Comparison of ENCODE assay signal across 13 cellular contexts in genomic region chr18:51867767-51868166, GRCh38.
DNase-seq lines count a peak whose midpoint lies in the region; ATAC-seq and TF ChIP-seq lines count a peak whose summit lies in the region.
"Had no signal": no experiment of that assay in that cellular context is flagged by ENCODE, and none has a peak within 500 bp of the region (broad histone marks: within the 10 kb centered on the region; RNA-seq: fewer than 3 reads in every experiment).

No MANE protein-coding gene starts in this region.

- H3K79me2 ChIP-seq in MM.1S (ENCODE audit: low read length): no peaks in the 10 kb centered on the region

- H4K20me1 ChIP-seq in MM.1S (ENCODE audit: insufficient read depth, low read length): no peaks in the 10 kb centered on the region

- H3F3A ChIP-seq in MM.1S (ENCODE audit: insufficient read depth, low read length): no peaks in the 10 kb centered on the region

- no peak overlapping the region for H3K27ac Mint-ChIP-seq in activated CD8-positive, alpha-beta T cell treated with anti-CD3 and anti-CD28 coated beads for 36 hours
- H3K27ac Mint-ChIP-seq in activated CD8-positive, alpha-beta T cell treated with anti-CD3 and anti-CD28 coated beads, Interleukin-2, amount 10 ng/mL, durations not matched to agents 7 days and 5 days: no peak overlapping the region
- H3K27ac Mint-ChIP-seq in Calu3 (ENCODE audit: unreplicated experiment): no peak overlapping the region
- H3K27ac Mint-ChIP-seq: activated naive CD8-positive, alpha-beta T cell treated with anti-CD3 and anti-CD28 coated beads, Interleukin-2, amount 10 ng/mL, durations not matched to agents 7 days and 5 days; T-helper 2 cell treated with Interferon-gamma antibody and Interleukin-4, amounts not matched to agents 5 μg/mL and 100 μg/mL, for 36 hours had no signal

- ATAC-seq in activated CD8-positive, alpha-beta T cell treated with anti-CD3 and anti-CD28 coated beads for 36 hours: no peak
- no peak for ATAC-seq in activated CD8-positive, alpha-beta T cell treated with anti-CD3 and anti-CD28 coated beads, Interleukin-2, amount 10 ng/mL, durations not matched to agents 7 days and 5 days
- ATAC-seq in HG03175 (IDR thresholded peaks at IDR 0.05; ENCODE audit: unreplicated experiment): no peak

- CTCF ChIA-PET in activated CD8-positive, alpha-beta T cell treated with anti-CD3 and anti-CD28 coated beads for 36 hours (lab: Charles Lee): no interaction called here
- CTCF ChIA-PET in activated CD8-positive, alpha-beta T cell treated with anti-CD3 and anti-CD28 coated beads, Interleukin-2, amount 10 ng/mL, durations not matched to agents 7 days and 5 days (lab: Charles Lee): no interaction called here
- CTCF ChIA-PET in Calu3 (lab: Charles Lee): no interaction called here

- POLR2A ChIA-PET in activated CD8-positive, alpha-beta T cell treated with anti-CD3 and anti-CD28 coated beads for 36 hours (lab: Charles Lee): no interaction called here
- POLR2A ChIA-PET in activated CD8-positive, alpha-beta T cell treated with anti-CD3 and anti-CD28 coated beads, Interleukin-2, amount 10 ng/mL, durations not matched to agents 7 days and 5 days (lab: Charles Lee): no interaction called here

- no peaks in the 10 kb centered on the region for H3K4me1 Mint-ChIP-seq in activated CD8-positive, alpha-beta T cell treated with anti-CD3 and anti-CD28 coated beads for 36 hours (ENCODE audit: low read depth)
- no peaks in the 10 kb centered on the region for H3K4me1 Mint-ChIP-seq in activated CD8-positive, alpha-beta T cell treated with anti-CD3 and anti-CD28 coated beads, Interleukin-2, amount 10 ng/mL, durations not matched to agents 7 days and 5 days (ENCODE audit: low read depth)
- H3K4me1 Mint-ChIP-seq in Calu3 (ENCODE audit: low read depth, unreplicated experiment): no peaks in the 10 kb centered on the region
- H3K4me1 Mint-ChIP-seq: activated naive CD8-positive, alpha-beta T cell treated with anti-CD3 and anti-CD28 coated beads, Interleukin-2, amount 10 ng/mL, durations not matched to agents 7 days and 5 days had no signal

- H3K36me3 ChIP-seq in MM.1S (replicated peaks; ENCODE audit: insufficient read depth, low read length): no peaks in the 10 kb centered on the region
- H3K36me3 ChIP-seq: Peyer's patch had no signal

- H3K27ac ChIP-seq in MM.1S (ENCODE audit: low read length): no peak overlapping the region
- H3K27ac ChIP-seq: HL-60, Peyer's patch had no signal

- H3K9me3 ChIP-seq in MM.1S (replicated peaks; ENCODE audit: insufficient read depth, low read length): no peaks in the 10 kb centered on the region
- H3K9me3 ChIP-seq: Peyer's patch had no signal

- intact Hi-C loops in activated CD8-positive, alpha-beta T cell treated with anti-CD3 and anti-CD28 coated beads for 36 hours (cut with micrococcal nuclease): no loop called here
- intact Hi-C loops in Calu3 (cut with micrococcal nuclease; ENCODE audit: unreplicated experiment): no loop called here

- no TSS peak for BruUV-seq in Calu3 (replicated peaks; lab: Mats Ljungman, UMichigan)

- no peaks in the 10 kb centered on the region for H3K27me3 ChIP-seq in MM.1S (replicated peaks; ENCODE audit: insufficient read depth, low read length)
- H3K27me3 ChIP-seq: Peyer's patch had no signal

- no peak overlapping the region for H3K4me2 ChIP-seq in MM.1S (ENCODE audit: low read depth, low read length)

- H2AFZ ChIP-seq in MM.1S (ENCODE audit: low read length): no peak overlapping the region

- H3K4me3 ChIP-seq in MM.1S (ENCODE audit: low read length) (no peak overlapping the region), epithelial cell of esophagus (ENCODE audit: low read length) (no peak overlapping the region), retinal pigment epithelial cell (ENCODE audit: low read length) (no peak overlapping the region)
- H3K4me3 ChIP-seq: Peyer's patch had no signal

- no peak overlapping the region for H3K9ac ChIP-seq in MM.1S (ENCODE audit: low read length)

- H3K9me3 Mint-ChIP-seq in activated CD8-positive, alpha-beta T cell treated with anti-CD3 and anti-CD28 coated beads for 36 hours: peaks cover 6% of the 10 kb centered on the region
- peaks cover 3% of the 10 kb centered on the region for H3K9me3 Mint-ChIP-seq in activated CD8-positive, alpha-beta T cell treated with anti-CD3 and anti-CD28 coated beads, Interleukin-2, amount 10 ng/mL, durations not matched to agents 7 days and 5 days (ENCODE audit: insufficient read depth)
- peaks cover 28% of the 10 kb centered on the region for H3K9me3 Mint-ChIP-seq in Calu3 (ENCODE audit: low read depth, unreplicated experiment)

- no peaks in the 10 kb centered on the region; the same call in 1 of the 2 replicates for H3K9me2 ChIP-seq in MM.1S (replicated peaks; ENCODE audit: insufficient read depth, low read length)

- H3K36me3 Mint-ChIP-seq in activated CD8-positive, alpha-beta T cell treated with anti-CD3 and anti-CD28 coated beads for 36 hours (ENCODE audit: low read depth): no peaks in the 10 kb centered on the region
- no peaks in the 10 kb centered on the region for H3K36me3 Mint-ChIP-seq in activated CD8-positive, alpha-beta T cell treated with anti-CD3 and anti-CD28 coated beads, Interleukin-2, amount 10 ng/mL, durations not matched to agents 7 days and 5 days (ENCODE audit: low read depth)
- no peaks in the 10 kb centered on the region for H3K36me3 Mint-ChIP-seq in Calu3 (ENCODE audit: insufficient read depth, unreplicated experiment)
- H3K36me3 Mint-ChIP-seq: activated naive CD8-positive, alpha-beta T cell treated with anti-CD3 and anti-CD28 coated beads, Interleukin-2, amount 10 ng/mL, durations not matched to agents 7 days and 5 days had no signal

- H3K4me3 Mint-ChIP-seq in activated CD8-positive, alpha-beta T cell treated with anti-CD3 and anti-CD28 coated beads for 36 hours: no peak overlapping the region
- H3K4me3 Mint-ChIP-seq in activated CD8-positive, alpha-beta T cell treated with anti-CD3 and anti-CD28 coated beads, Interleukin-2, amount 10 ng/mL, durations not matched to agents 7 days and 5 days: no peak overlapping the region
- no peak overlapping the region for H3K4me3 Mint-ChIP-seq in Calu3 (ENCODE audit: low read depth, unreplicated experiment)
- H3K4me3 Mint-ChIP-seq: activated naive CD8-positive, alpha-beta T cell treated with anti-CD3 and anti-CD28 coated beads, Interleukin-2, amount 10 ng/mL, durations not matched to agents 7 days and 5 days; T-helper 2 cell treated with Interferon-gamma antibody and Interleukin-4, amounts not matched to agents 5 μg/mL and 100 μg/mL, for 36 hours had no signal

- DNase-seq in activated CD8-positive, alpha-beta T cell treated with anti-CD3 and anti-CD28 coated beads for 36 hours: peak; percentile 3
- DNase-seq in activated CD8-positive, alpha-beta T cell treated with anti-CD3 and anti-CD28 coated beads, Interleukin-2, amount 10 ng/mL, durations not matched to agents 7 days and 5 days: no peak
- DNase-seq in MM.1S: peak; percentile 53
- DNase-seq in epithelial cell of esophagus (ENCODE audit: low read depth): peak; percentile 37
- DNase-seq in retinal pigment epithelial cell (ENCODE audit: low read depth): peak; percentile 0
- DNase-seq in NCI-H2029 treated with DMSO at 0.1 percent for 48 hours (lab: John Stamatoyannopoulos, UW): no peak
- no peak for DNase-seq in Calu3
- DNase-seq: activated naive CD8-positive, alpha-beta T cell treated with anti-CD3 and anti-CD28 coated beads, Interleukin-2, amount 10 ng/mL, durations not matched to agents 7 days and 5 days; NCI-H1092 treated with DMSO at 0.1 percent for 48 hours; Peyer's patch had no signal

- no peaks in the 10 kb centered on the region for H3K4me1 ChIP-seq in MM.1S (ENCODE audit: low read length)
- H3K4me1 ChIP-seq: Peyer's patch had no signal

- no peak for TF ChIP-seq CTCF in activated CD8-positive, alpha-beta T cell treated with anti-CD3 and anti-CD28 coated beads for 36 hours (IDR thresholded peaks at IDR 0.05)
- TF ChIP-seq CTCF in MM.1S (IDR thresholded peaks at IDR 0.05; ENCODE audit: low read length) (no peak), epithelial cell of esophagus (IDR thresholded peaks at IDR 0.05; ENCODE audit: insufficient read depth, low read depth, low read length, missing control alignments) (no peak), retinal pigment epithelial cell (conservative IDR thresholded peaks at IDR 0.05; ENCODE audit: low read depth, low read length) (no peak), Calu3 (IDR thresholded peaks at IDR 0.05; ENCODE audit: unreplicated experiment) (no peak)

- H3K27me3 Mint-ChIP-seq in activated CD8-positive, alpha-beta T cell treated with anti-CD3 and anti-CD28 coated beads for 36 hours: no peaks in the 10 kb centered on the region
- H3K27me3 Mint-ChIP-seq in activated CD8-positive, alpha-beta T cell treated with anti-CD3 and anti-CD28 coated beads, Interleukin-2, amount 10 ng/mL, durations not matched to agents 7 days and 5 days (ENCODE audit: low read depth): no peaks in the 10 kb centered on the region
- no peaks in the 10 kb centered on the region for H3K27me3 Mint-ChIP-seq in Calu3 (ENCODE audit: unreplicated experiment)
- H3K27me3 Mint-ChIP-seq: activated naive CD8-positive, alpha-beta T cell treated with anti-CD3 and anti-CD28 coated beads, Interleukin-2, amount 10 ng/mL, durations not matched to agents 7 days and 5 days had no signal

Comparison
In these comparisons a context has a peak if more than half of its experiments do, and no peak if none do; other contexts are left out.
1. DNase-seq: peak in activated CD8-positive, alpha-beta T cell treated with anti-CD3 and anti-CD28 coated beads for 36 hours (single experiment), MM.1S (single experiment), epithelial cell of esophagus (single experiment) and retinal pigment epithelial cell (single experiment); none in activated CD8-positive, alpha-beta T cell treated with anti-CD3 and anti-CD28 coated beads, Interleukin-2, amount 10 ng/mL, durations not matched to agents 7 days and 5 days (single experiment), NCI-H2029 treated with DMSO at 0.1 percent for 48 hours (single experiment) and Calu3 (single experiment).